Comparison of ENCODE assay signal across 9 cellular contexts in the genomic region with DNA sequence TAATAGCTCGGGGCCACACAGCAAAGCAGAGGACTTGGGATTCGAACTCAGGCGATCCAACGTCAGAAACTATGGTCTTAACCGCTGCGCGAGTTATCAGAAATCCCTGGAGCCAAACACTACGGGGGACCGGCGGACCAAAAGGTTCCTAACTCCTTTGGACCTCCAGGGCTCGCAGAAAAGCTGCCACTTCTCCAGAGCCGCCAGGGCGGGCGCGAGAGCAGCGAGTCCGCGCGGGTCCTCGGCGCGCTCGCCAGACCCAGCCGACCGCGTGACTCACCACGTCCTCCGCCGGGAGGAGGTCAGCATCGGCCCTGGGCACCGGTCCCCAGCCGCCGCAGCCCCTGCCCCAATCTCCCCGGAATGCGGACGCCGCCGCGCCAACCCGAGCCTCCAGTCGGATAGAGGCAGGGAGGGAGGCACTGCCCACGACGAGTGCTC. TPM values are rescaled to one million over a fixed set of nuclear protein-coding genes. Genes with fewer than 3 reads are reported as not detected.
DNase-seq lines count a peak whose midpoint lies in the region; ATAC-seq and TF ChIP-seq lines count a peak whose summit lies in the region.
"Had no signal": no experiment of that assay in that cellular context is flagged by ENCODE, and none has a peak within 500 bp of the region (broad histone marks: within the 10 kb centered on the region; RNA-seq: fewer than 3 reads in every experiment).

No MANE protein-coding gene starts in this region.

- CTCF ChIA-PET in SK-N-SH (lab: Yijun Ruan, JAX) (interaction anchor here (1.4 to 3.4 kb wide), 6 partner anchors 9 to 223 kb away, joined by 3 to 18 read pairs (median 8); no protein-coding TSS in a partner anchor), HEK293T (lab: Yijun Ruan, JAX) (no interaction called here)

- peaks cover 100% of the 10 kb centered on the region for H3K27me3 ChIP-seq in GM23338 (ENCODE audit: insufficient read depth)
- H3K27me3 ChIP-seq in SK-N-SH (ENCODE audit: insufficient read depth) = peaks cover 99% of the 10 kb centered on the region
- peaks cover 100% of the 10 kb centered on the region for H3K27me3 ChIP-seq in left ventricle myocardium inferior (ENCODE audit: low read depth)

- H2AFZ ChIP-seq in GM23338 (peak overlapping the region; percentile 94), SK-N-SH (ENCODE audit: low read depth) (0 out of 2 replicates have a peak overlapping the region, but pooled peaks have one; percentile 18)

- 3% methylated on average over 10 of the region's 43 CpGs for WGBS in SK-N-SH (ENCODE audit: low lambda C conversion rate)

- no peak overlapping the region for H3K9ac ChIP-seq in SK-N-SH

- peak; percentile 8 for ATAC-seq in GM23338

- POLR2A ChIA-PET in SK-N-SH (lab: Yijun Ruan, JAX) = no interaction called here
- POLR2A ChIA-PET in HEK293T (lab: Yijun Ruan, JAX) = no interaction called here

- DNase-seq in GM23338 (ENCODE audit: low spot score) (peak; percentile 64), SK-N-SH (peak; percentile 82), left ventricle myocardium inferior (no peak), skeletal muscle cell (ENCODE audit: low read depth) (no peak), HEK293T (ENCODE audit: extremely low spot score) (no peak), AML-193 (lab: John Stamatoyannopoulos, UW) (no peak), NCI-H2196 treated with DMSO at 0.1 percent for 48 hours (lab: John Stamatoyannopoulos, UW; ENCODE audit: unreplicated experiment) (no peak)
- DNase-seq: right lobe of liver had no signal

- H3K4me2 ChIP-seq in GM23338 (peak overlapping the region; percentile 84), SK-N-SH (peak overlapping the region; percentile 86)

- H3K27ac Mint-ChIP-seq in GM23338 = no peak overlapping the region

- H3F3A ChIP-seq in GM23338 (replicated peaks; ENCODE audit: low read depth) (peaks cover 10% of the 10 kb centered on the region; the same call in 1 of the 2 replicates), SK-N-SH (replicated peaks; ENCODE audit: insufficient read depth) (no peaks in the 10 kb centered on the region)

- H3K9me3 ChIP-seq in SK-N-SH (no peaks in the 10 kb centered on the region), left ventricle myocardium inferior (replicated peaks) (no peaks in the 10 kb centered on the region)
- H3K9me3 ChIP-seq: right lobe of liver had no signal

- H3K36me3 ChIP-seq in GM23338 (ENCODE audit: insufficient read depth) = no peaks in the 10 kb centered on the region
- no peaks in the 10 kb centered on the region for H3K36me3 ChIP-seq in SK-N-SH (replicated peaks in 1 of 2; ENCODE audit: control insufficient read depth in 1 of 2, insufficient read depth in 2 of 2, low read length in 1 of 2)
- no peaks in the 10 kb centered on the region for H3K36me3 ChIP-seq in left ventricle myocardium inferior
- H3K36me3 ChIP-seq: right lobe of liver had no signal

- no peaks in the 10 kb centered on the region for H3K79me2 ChIP-seq in GM23338 (replicated peaks; ENCODE audit: insufficient read depth)
- H3K79me2 ChIP-seq in SK-N-SH (ENCODE audit: insufficient read depth) = no peaks in the 10 kb centered on the region

- H3K27ac ChIP-seq in GM23338 (ENCODE audit: low read depth) (no peak overlapping the region), SK-N-SH (ENCODE audit: low read depth in 2 of 2, low read length in 1 of 2) (no peak overlapping the region), left ventricle myocardium inferior (replicated peaks) (no peak overlapping the region)
- H3K27ac ChIP-seq: right lobe of liver had no signal

- H3K36me3 Mint-ChIP-seq in GM23338 (ENCODE audit: low read depth) = no peaks in the 10 kb centered on the region; the same call in 2 of the 3 replicates

- H3K9me2 ChIP-seq in GM23338 (ENCODE audit: insufficient read depth) (no peaks in the 10 kb centered on the region), SK-N-SH (no peaks in the 10 kb centered on the region)

- H3K4me1 ChIP-seq in GM23338 (ENCODE audit: insufficient read depth) (peaks cover 53% of the 10 kb centered on the region), SK-N-SH (ENCODE audit: control insufficient read depth in 1 of 2, insufficient read depth in 2 of 2, low read depth in 1 of 2, low read length in 1 of 2) (peaks cover 10 to 15% of the 10 kb centered on the region in 2 experiments; a peak in 2 of 4 replicates), left ventricle myocardium inferior (peaks cover 29% of the 10 kb centered on the region)

- intact Hi-C loops in left ventricle myocardium inferior (cut with micrococcal nuclease) = no loop called here

- TF ChIP-seq RAD21 in SK-N-SH (IDR thresholded peaks at IDR 0.05; ENCODE audit: low read length) = no peak

- H3K4me3 Mint-ChIP-seq in GM23338 = peak overlapping the region; percentile 65

- H3K4me1 Mint-ChIP-seq in GM23338 = peaks cover 49% of the 10 kb centered on the region

- H3K9me3 Mint-ChIP-seq in GM23338 = peaks cover 6% of the 10 kb centered on the region; the same call in 2 of the 3 replicates

- H3K27me3 Mint-ChIP-seq in GM23338 (ENCODE audit: insufficient read depth, low read depth, poor library complexity) = peaks cover 100% of the 10 kb centered on the region

- no peak for TF ChIP-seq EP300 in SK-N-SH (IDR thresholded peaks at IDR 0.05; ENCODE audit: borderline replicate concordance in 1 of 2, low read depth in 1 of 2, low read length in 1 of 2)

- H4K20me1 ChIP-seq in GM23338 (replicated peaks; ENCODE audit: insufficient read depth) (peaks cover 31% of the 10 kb centered on the region), SK-N-SH (ENCODE audit: insufficient read depth) (no peaks in the 10 kb centered on the region)

- TF ChIP-seq CTCF in GM23338 (conservative IDR thresholded peaks at IDR 0.05; ENCODE audit: low read depth in 2 of 2) (no peak), SK-N-SH (IDR thresholded peaks at IDR 0.05) (peak; percentile 22; the same call in 1 of the 2 replicates), left ventricle myocardium inferior (IDR thresholded peaks at IDR 0.05; ENCODE audit: borderline replicate concordance) (peak; percentile 15)

- H3K4me3 ChIP-seq in GM23338 = peak overlapping the region; percentile 59
- peak overlapping the region; percentile 39 to 41 for H3K4me3 ChIP-seq in SK-N-SH (ENCODE audit: low read depth in 2 of 2, low read length in 1 of 2)
- H3K4me3 ChIP-seq in left ventricle myocardium inferior = peak overlapping the region; percentile 59
- H3K4me3 ChIP-seq in skeletal muscle cell (ENCODE audit: low read depth, low read length) = peak overlapping the region; percentile 23
- H3K4me3 ChIP-seq: right lobe of liver had no signal

TF ChIP-seq in GM23338, 12 proteins besides CTCF, POLR2A, EP300 and RAD21 (continues in another document):
- TF ChIP-seq CREB1 (CRISPR knock-in tag; IDR thresholded peaks at IDR 0.05; ENCODE audit: low read depth) (no peak), POLR2AphosphoS5 (IDR thresholded peaks at IDR 0.05; ENCODE audit: low read depth) (no peak)
- TF ChIP-seq, protein P1, sequence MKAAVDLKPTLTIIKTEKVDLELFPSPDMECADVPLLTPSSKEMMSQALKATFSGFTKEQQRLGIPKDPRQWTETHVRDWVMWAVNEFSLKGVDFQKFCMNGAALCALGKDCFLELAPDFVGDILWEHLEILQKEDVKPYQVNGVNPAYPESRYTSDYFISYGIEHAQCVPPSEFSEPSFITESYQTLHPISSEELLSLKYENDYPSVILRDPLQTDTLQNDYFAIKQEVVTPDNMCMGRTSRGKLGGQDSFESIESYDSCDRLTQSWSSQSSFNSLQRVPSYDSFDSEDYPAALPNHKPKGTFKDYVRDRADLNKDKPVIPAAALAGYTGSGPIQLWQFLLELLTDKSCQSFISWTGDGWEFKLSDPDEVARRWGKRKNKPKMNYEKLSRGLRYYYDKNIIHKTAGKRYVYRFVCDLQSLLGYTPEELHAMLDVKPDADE (IDR thresholded peaks at IDR 0.05) = no peak

TF ChIP-seq in SK-N-SH, 30 proteins besides CTCF, POLR2A, EP300 and RAD21:
- no peak for TF ChIP-seq YY1 (IDR thresholded peaks at IDR 0.05; ENCODE audit: low read depth)
- TF ChIP-seq EZH2phosphoT487 (IDR thresholded peaks at IDR 0.05; ENCODE audit: borderline replicate concordance, low read depth) = 0 out of 2 replicates have a peak, but pooled peaks have one; percentile 18
- no peak for TF ChIP-seq JUND (IDR thresholded peaks at IDR 0.05)
- TF ChIP-seq TAF1 (IDR thresholded peaks at IDR 0.05; ENCODE audit: borderline replicate concordance, low read depth, low read length) = no peak
- TF ChIP-seq MXI1 (IDR thresholded peaks at IDR 0.05; ENCODE audit: low read depth, low read length) = no peak
- TF ChIP-seq CHD2 (IDR thresholded peaks at IDR 0.05; ENCODE audit: low read length, partially characterized antibody) = no peak

TF ChIP-seq in HEK293T, 16 proteins besides CTCF, POLR2A, EP300 and RAD21:
- TF ChIP-seq SP1 (IDR thresholded peaks at IDR 0.05) = no peak
- TF ChIP-seq ARNT (IDR thresholded peaks at IDR 0.05) = no peak
- no peak for TF ChIP-seq L3MBTL2 (conservative IDR thresholded peaks at IDR 0.05)
- TF ChIP-seq NFRKB (IDR thresholded peaks at IDR 0.05) = no peak
- no peak for TF ChIP-seq FOXA1 (IDR thresholded peaks at IDR 0.05)
- TF ChIP-seq BHLHE40 (IDR thresholded peaks at IDR 0.05; ENCODE audit: borderline replicate concordance) = no peak
- no peak for TF ChIP-seq ELF4 (IDR thresholded peaks at IDR 0.05)
- TF ChIP-seq PKNOX1 (IDR thresholded peaks at IDR 0.05) = no peak
- no peak for TF ChIP-seq LEF1 (IDR thresholded peaks at IDR 0.05; ENCODE audit: borderline replicate concordance)

RNA-seq across cellular contexts. Expression of gene ALX4, which starts 6.0 kb away (rescaled TPM):
- total RNA-seq in GM23338 (2014; rRNA removed; shearing (Covaris generic)) = not detected in 2 replicates
- polyA plus RNA-seq in GM23338 (2016; fragmentation: Nextera tagmentation; extraction: Ambion mirVana) (not detected in 2 replicates), SK-N-SH (2012; rRNA removed) (under 0.01 TPM in 1 of 2 replicates, not detected in the other)
- under 0.01 TPM in 2 replicates for polyA plus RNA-seq in SK-N-SH (2012; cell fraction: cytosol; rRNA removed)
- 0.01 TPM in 2 replicates for polyA plus RNA-seq in SK-N-SH (2012; cell fraction: nucleus; rRNA removed)
- total RNA-seq in left ventricle myocardium inferior = not detected
- total RNA-seq: HT1080, right lobe of liver had no signal

Comparison
In these comparisons a context has a peak if more than half of its experiments do, and no peak if none do; other contexts are left out.
1. DNase-seq: peak in GM23338 (single experiment) and SK-N-SH (single experiment); none in left ventricle myocardium inferior (single experiment), skeletal muscle cell (single experiment), HEK293T (single experiment), AML-193 (0 of 2) and NCI-H2196 treated with DMSO at 0.1 percent for 48 hours (single experiment).
2. CTCF ChIP-seq: peak in SK-N-SH (single experiment) and left ventricle myocardium inferior (single experiment); none in GM23338 (0 of 2).
3. Peak in every context shown above with its lines, with median percentiles within 50 percentile points of each other: H3K4me3 ChIP-seq.